Comparison of ENCODE assay signal across 8 cellular contexts in the genomic region with DNA sequence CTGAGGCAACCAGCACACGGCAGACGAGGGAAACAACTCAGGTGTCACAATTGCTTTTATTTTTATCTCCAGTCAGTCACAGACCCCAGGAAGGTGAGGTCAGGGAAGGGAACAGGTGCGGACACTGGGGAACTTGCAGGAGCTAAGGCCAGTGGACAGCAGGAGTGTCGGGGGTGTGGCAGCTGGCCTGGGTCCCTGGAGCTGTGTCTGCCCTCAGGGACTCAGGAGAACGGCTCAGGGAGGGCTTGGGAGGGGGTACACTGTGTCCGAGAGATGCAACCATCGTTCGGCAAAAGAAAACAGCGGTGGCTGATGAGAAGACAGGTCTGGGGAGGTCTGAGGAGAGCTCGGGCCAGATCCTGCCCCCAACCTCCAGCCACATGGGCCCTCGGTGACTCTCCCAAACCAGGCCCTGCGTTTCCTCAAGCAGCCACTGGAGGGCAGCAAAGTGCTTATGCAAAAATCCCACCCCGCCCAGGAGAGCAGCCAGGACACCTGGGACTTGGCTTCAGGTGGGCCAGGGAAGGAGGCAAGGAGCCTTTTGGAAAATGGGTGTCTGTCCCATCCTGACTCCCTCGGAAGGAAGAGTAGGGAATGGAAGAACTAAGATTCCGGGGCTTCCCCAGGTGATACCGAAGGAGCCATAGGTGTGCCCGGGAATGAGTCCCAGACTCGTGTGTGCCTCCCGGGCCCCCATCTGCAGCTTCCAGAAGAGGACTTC. TPM values are rescaled to one million over a fixed set of nuclear protein-coding genes. Genes with fewer than 3 reads are reported as not detected.
DNase-seq lines count a peak whose midpoint lies in the region; ATAC-seq and TF ChIP-seq lines count a peak whose summit lies in the region.

No MANE protein-coding gene starts in this region.

- H3K9me3 Mint-ChIP-seq in activated naive CD8-positive, alpha-beta T cell treated with anti-CD3 and anti-CD28 coated beads, Interleukin-2, amount 10 ng/mL, durations not matched to agents 7 days and 5 days: no peaks in the 10 kb centered on the region

- TF ChIP-seq POLR2A in heart left ventricle (IDR thresholded peaks at IDR 0.05): no peak

- no peak for TF ChIP-seq EP300 in SK-N-SH (IDR thresholded peaks at IDR 0.05; ENCODE audit: borderline replicate concordance in 1 of 2, low read depth in 1 of 2, low read length in 1 of 2)

- peaks cover 14% of the 10 kb centered on the region for H3K27me3 Mint-ChIP-seq in activated naive CD8-positive, alpha-beta T cell treated with anti-CD3 and anti-CD28 coated beads, Interleukin-2, amount 10 ng/mL, durations not matched to agents 7 days and 5 days

- TF ChIP-seq CTCF in DOHH2 (IDR thresholded peaks at IDR 0.05; ENCODE audit: low read depth, low read length, poor library complexity, severe bottlenecking) (peak; percentile 95), SK-N-SH (IDR thresholded peaks at IDR 0.05) (peak; percentile 96), heart left ventricle (IDR thresholded peaks at IDR 0.05) (peak; percentile 94 to 99 (median 98)), psoas muscle (IDR thresholded peaks at IDR 0.05) (peak; percentile 96)

- H3K36me3 ChIP-seq in DOHH2 (ENCODE audit: control insufficient read depth, low read length) (no peaks in the 10 kb centered on the region), SK-N-SH (replicated peaks in 1 of 2; ENCODE audit: control insufficient read depth in 1 of 2, insufficient read depth in 2 of 2, low read length in 1 of 2) (no peaks in the 10 kb centered on the region), heart left ventricle (no peaks in the 10 kb centered on the region), psoas muscle (ENCODE audit: insufficient read depth in 1 of 2, low read depth in 1 of 2) (no peaks in the 10 kb centered on the region)

- H3F3A ChIP-seq in DOHH2 (ENCODE audit: control insufficient read depth, insufficient read depth) (no peaks in the 10 kb centered on the region), SK-N-SH (replicated peaks; ENCODE audit: insufficient read depth) (peaks cover 17% of the 10 kb centered on the region)

- in situ Hi-C loops in KBM-7 (cut with MboI; ENCODE audit: low pct_unique_long_range_greater_than_20kb, low sequenced_read_pairs): no loop called here

- no peak overlapping the region for H2AFZ ChIP-seq in SK-N-SH (ENCODE audit: low read depth)

- TF ChIP-seq RAD21 in SK-N-SH (IDR thresholded peaks at IDR 0.05; ENCODE audit: low read length): peak; percentile 93

- H3K27ac ChIP-seq in DOHH2 (ENCODE audit: low read depth, low read length) (no peak overlapping the region), SK-N-SH (ENCODE audit: low read depth in 2 of 2, low read length in 1 of 2) (no peak overlapping the region), heart left ventricle (no peak overlapping the region), psoas muscle (no peak overlapping the region)

- no peaks in the 10 kb centered on the region for H3K36me3 Mint-ChIP-seq in activated naive CD8-positive, alpha-beta T cell treated with anti-CD3 and anti-CD28 coated beads, Interleukin-2, amount 10 ng/mL, durations not matched to agents 7 days and 5 days

- H3K4me2 ChIP-seq in DOHH2 (ENCODE audit: low read length): no peak overlapping the region
- H3K4me2 ChIP-seq in SK-N-SH: peak overlapping the region; percentile 46; the same call in 1 of the 2 replicates

- no peaks in the 10 kb centered on the region for H4K20me1 ChIP-seq in DOHH2 (ENCODE audit: control insufficient read depth, insufficient read depth, low read depth, low read length)
- H4K20me1 ChIP-seq in SK-N-SH (ENCODE audit: insufficient read depth): no peaks in the 10 kb centered on the region

- H3K4me1 ChIP-seq in DOHH2 (ENCODE audit: control insufficient read depth, low read length) (no peaks in the 10 kb centered on the region), SK-N-SH (ENCODE audit: control insufficient read depth in 1 of 2, insufficient read depth in 2 of 2, low read depth in 1 of 2, low read length in 1 of 2) (peaks cover 32 to 52% of the 10 kb centered on the region in 2 experiments), heart left ventricle (peaks cover 4 to 37% (median 29%) of the 10 kb centered on the region in 12 donors), psoas muscle (peaks cover 17% of the 10 kb centered on the region)

- peak; percentile 72 for ATAC-seq in activated naive CD8-positive, alpha-beta T cell treated with anti-CD3 and anti-CD28 coated beads, Interleukin-2, amount 10 ng/mL, durations not matched to agents 7 days and 5 days (ENCODE audit: low read depth)
- peak in 2 of 4 donors; percentile 17 for ATAC-seq in heart left ventricle
- ATAC-seq in psoas muscle: peak; percentile 58 to 79 (median 72)
- no peak for ATAC-seq in HG03095 (IDR thresholded peaks at IDR 0.05; ENCODE audit: unreplicated experiment)
- ATAC-seq in HG02678 (IDR thresholded peaks at IDR 0.05; ENCODE audit: unreplicated experiment): no peak

- CTCF ChIA-PET in SK-N-SH (lab: Yijun Ruan, JAX): interaction anchor here (0.6 to 14.1 kb wide), 67 partner anchors 9 to 245 kb away, joined by 3 to 312 read pairs (median 5); a partner anchor contains a TSS

- intact Hi-C loops in heart left ventricle (cut with DNase I) (loop anchor here (1.0 to 10.0 kb wide), 10 partner anchors 75 to 205 kb away; a partner anchor contains a TSS), psoas muscle (cut with DNase I) (loop anchor here in 1 of 2 donors (5.0 kb wide), 3 partner anchors 80 to 190 kb away; a partner anchor contains a TSS)

- no peaks in the 10 kb centered on the region for H3K9me3 ChIP-seq in DOHH2 (ENCODE audit: control insufficient read depth, insufficient read depth, low read length)
- no peaks in the 10 kb centered on the region for H3K9me3 ChIP-seq in SK-N-SH
- no peaks in the 10 kb centered on the region for H3K9me3 ChIP-seq in heart left ventricle
- no peaks in the 10 kb centered on the region for H3K9me3 ChIP-seq in psoas muscle

- H3K9ac ChIP-seq in SK-N-SH: no peak overlapping the region

- peak; percentile 82 for DNase-seq in KBM-7
- DNase-seq in SK-N-SH: peak; percentile 89
- DNase-seq in activated naive CD8-positive, alpha-beta T cell treated with anti-CD3 and anti-CD28 coated beads, Interleukin-2, amount 10 ng/mL, durations not matched to agents 7 days and 5 days: peak; percentile 80
- DNase-seq in heart left ventricle: peak; percentile 67 to 79 (median 73)
- DNase-seq in psoas muscle: peak; percentile 74 to 85

- H3K4me1 Mint-ChIP-seq in activated naive CD8-positive, alpha-beta T cell treated with anti-CD3 and anti-CD28 coated beads, Interleukin-2, amount 10 ng/mL, durations not matched to agents 7 days and 5 days: peaks cover 5% of the 10 kb centered on the region

- H3K27ac Mint-ChIP-seq in activated naive CD8-positive, alpha-beta T cell treated with anti-CD3 and anti-CD28 coated beads, Interleukin-2, amount 10 ng/mL, durations not matched to agents 7 days and 5 days: no peak overlapping the region

- WGBS in SK-N-SH (ENCODE audit: low lambda C conversion rate): 46% methylated on average over 16 of the region's 19 CpGs
- WGBS in heart left ventricle, 4 donors: 29 to 36% (median 34%) methylated on average over 16 to 19 of the region's 19 CpGs
- 30 to 31% (median 31%) methylated on average over 18 to 19 of the region's 19 CpGs for WGBS in psoas muscle, 3 donors

- no peak overlapping the region for H3K4me3 Mint-ChIP-seq in activated naive CD8-positive, alpha-beta T cell treated with anti-CD3 and anti-CD28 coated beads, Interleukin-2, amount 10 ng/mL, durations not matched to agents 7 days and 5 days

- H3K9me2 ChIP-seq in DOHH2 (replicated peaks; ENCODE audit: control insufficient read depth, low read length) (no peaks in the 10 kb centered on the region), SK-N-SH (no peaks in the 10 kb centered on the region)

- POLR2A ChIA-PET in SK-N-SH (lab: Yijun Ruan, JAX): interaction anchor here (0.8 to 1.5 kb wide), 4 partner anchors 24 to 107 kb away, joined by 3 to 4 read pairs (median 3); a partner anchor contains a TSS
- POLR2A ChIA-PET in activated naive CD8-positive, alpha-beta T cell treated with anti-CD3 and anti-CD28 coated beads, Interleukin-2, amount 10 ng/mL, durations not matched to agents 7 days and 5 days (lab: Charles Lee): no interaction called here

- H3K79me2 ChIP-seq in DOHH2 (ENCODE audit: control insufficient read depth, low read length) (no peaks in the 10 kb centered on the region), SK-N-SH (ENCODE audit: insufficient read depth) (no peaks in the 10 kb centered on the region)

- peaks cover 7% of the 10 kb centered on the region; the same call in 1 of the 2 replicates for H3K27me3 ChIP-seq in DOHH2 (ENCODE audit: control insufficient read depth, low read length)
- H3K27me3 ChIP-seq in SK-N-SH (ENCODE audit: insufficient read depth): no peaks in the 10 kb centered on the region
- H3K27me3 ChIP-seq in heart left ventricle: peaks cover 0 to 6% (median 0%) of the 10 kb centered on the region in 9 donors
- H3K27me3 ChIP-seq in psoas muscle (ENCODE audit: insufficient read depth in 3 of 3, low read length in 2 of 3): no peaks in the 10 kb centered on the region

- H3K4me3 ChIP-seq in DOHH2 (ENCODE audit: low read length) (no peak overlapping the region), SK-N-SH (ENCODE audit: low read depth in 2 of 2, low read length in 1 of 2) (no peak overlapping the region; a peak in 1 of 4 replicates), heart left ventricle (no peak overlapping the region), psoas muscle (no peak overlapping the region)

RNA-seq across cellular contexts. Expression of a gene that starts 24.1 kb away (rescaled TPM):
- polyA plus RNA-seq in SK-N-SH (2012; rRNA removed) (2.3 and 3.8 TPM in 2 replicates), heart left ventricle (1 to 10 TPM; 1.6 to 2.2 TPM), psoas muscle (1 to 10 TPM; 1.8 to 9.0 (median 3.1) TPM)
- 2.9 and 3.3 TPM in 2 replicates for polyA plus RNA-seq in SK-N-SH (2012; cell fraction: cytosol; rRNA removed)
- polyA plus RNA-seq in SK-N-SH (2012; cell fraction: nucleus; rRNA removed): 1.6 and 2.7 TPM in 2 replicates
- total RNA-seq in activated naive CD8-positive, alpha-beta T cell treated with anti-CD3 and anti-CD28 coated beads, Interleukin-2, amount 10 ng/mL, durations not matched to agents 7 days and 5 days: 10 to 100 TPM in 1 of 2 experiments, 1 to 10 TPM in 1; 9.3 to 11.4 TPM
- total RNA-seq in heart left ventricle (1 to 10 TPM; 1.7 to 3.9 (median 2.4) TPM), psoas muscle (1 to 10 TPM; 1.6 to 3.5 (median 3.3) TPM)

RNA-seq across cellular contexts. Expression of a gene that starts 36.7 kb away (rescaled TPM):
- polyA plus RNA-seq in SK-N-SH (2012; rRNA removed) (6.3 and 11.3 TPM in 2 replicates), heart left ventricle (1 to 10 TPM; 5.0 to 6.0 TPM), psoas muscle (under 1 TPM in 2 of 3 donors, not detected in 1; 0.57 to 0.70 TPM)
- 4.6 and 6.9 TPM in 2 replicates for polyA plus RNA-seq in SK-N-SH (2012; cell fraction: cytosol; rRNA removed)
- polyA plus RNA-seq in SK-N-SH (2012; cell fraction: nucleus; rRNA removed): 3.7 and 4.8 TPM in 2 replicates
- under 1 TPM in 1 of 2 experiments, not detected in 1; 0.22 TPM for total RNA-seq in activated naive CD8-positive, alpha-beta T cell treated with anti-CD3 and anti-CD28 coated beads, Interleukin-2, amount 10 ng/mL, durations not matched to agents 7 days and 5 days
- total RNA-seq in heart left ventricle (10 to 100 TPM in 2 of 9 donors, 1 to 10 TPM in 6, under 1 TPM in 1; 0.33 to 15.0 (median 3.2) TPM), psoas muscle (1 to 10 TPM in 1 of 4 donors, under 1 TPM in 2, not detected in 1; 0.22 to 1.1 (median 0.58) TPM)

RNA-seq across cellular contexts. Expression of a gene that starts 38.8 kb away (rescaled TPM):
- 8.7 and 8.9 TPM in 2 replicates for polyA plus RNA-seq in SK-N-SH (2012; rRNA removed)
- polyA plus RNA-seq in SK-N-SH (2012; cell fraction: cytosol; rRNA removed): 2.3 and 4.2 TPM in 2 replicates
- 31.2 and 32.9 TPM in 2 replicates for polyA plus RNA-seq in SK-N-SH (2012; cell fraction: nucleus; rRNA removed)
- total RNA-seq in activated naive CD8-positive, alpha-beta T cell treated with anti-CD3 and anti-CD28 coated beads, Interleukin-2, amount 10 ng/mL, durations not matched to agents 7 days and 5 days: 10 to 100 TPM; 10.3 to 11.0 TPM
- total RNA-seq in heart left ventricle: 10 to 100 TPM; 14.1 to 35.0 (median 25.0) TPM
- polyA plus RNA-seq in heart left ventricle: 10 to 100 TPM; 19.4 to 27.7 TPM
- 10 to 100 TPM; 11.7 to 16.5 (median 12.8) TPM for total RNA-seq in psoas muscle
- polyA plus RNA-seq in psoas muscle: 1 to 10 TPM; 6.8 to 7.8 (median 7.1) TPM

Comparison
In these comparisons a context has a peak if more than half of its experiments do, and no peak if none do; other contexts are left out.
1. ATAC-seq: peak in activated naive CD8-positive, alpha-beta T cell treated with anti-CD3 and anti-CD28 coated beads, Interleukin-2, amount 10 ng/mL, durations not matched to agents 7 days and 5 days (single experiment) and psoas muscle (4 of 4); none in HG03095 (single experiment) and HG02678 (single experiment).
2. Peak in every context shown above with its lines, with median percentiles within 50 percentile points of each other: CTCF ChIP-seq and DNase-seq.